Comparison of ENCODE assay signal across 11 cellular contexts in genomic region chr18:48941672-48942071, GRCh38. TPM values are rescaled to one million over a fixed set of nuclear protein-coding genes. Genes with fewer than 3 reads are reported as not detected.
DNase-seq lines count a peak whose midpoint lies in the region; ATAC-seq and TF ChIP-seq lines count a peak whose summit lies in the region.
"Had no signal": no experiment of that assay in that cellular context is flagged by ENCODE, and none has a peak within 500 bp of the region (broad histone marks: within the 10 kb centered on the region; RNA-seq: fewer than 3 reads in every experiment).

No MANE protein-coding gene starts in this region.

- DNase-seq in A673 (ENCODE audit: low spot score), result no peak
- DNase-seq in naive thymus-derived CD4-positive, alpha-beta T cell, result no peak
- no peak for DNase-seq in NCI-H69 (lab: John Stamatoyannopoulos, UW)
- no peak for DNase-seq in activated effector memory CD4-positive, alpha-beta T cell treated with Interleukin-2 at 50 U/mL for 16 hours
- no peak for DNase-seq in GM19238 (ENCODE audit: insufficient read length, low spot score)
- DNase-seq: activated naive CD4-positive, alpha-beta T cell treated with Interleukin-2 at 50 U/mL for 16 hours; RPMI8226; stimulated activated CD4-positive, alpha-beta T cell treated with anti-CD3 and anti-CD28 coated beads, Interleukin-4, amount 100 ng/mL, for 4 hours had no signal

- H3K4me1 Mint-ChIP-seq in naive thymus-derived CD4-positive, alpha-beta T cell, result peaks cover 58 to 100% (median 96%) of the 10 kb centered on the region in 7 donors

- H3K36me3 ChIP-seq in A673 (ENCODE audit: insufficient read depth, low read length, poor library complexity, severe bottlenecking) (no peaks in the 10 kb centered on the region), KMS-11 (ENCODE audit: insufficient read depth) (peaks cover 31% of the 10 kb centered on the region; the same call in 1 of the 2 replicates)
- H3K36me3 ChIP-seq in naive thymus-derived CD4-positive, alpha-beta T cell (ENCODE audit: control insufficient read depth in 2 of 3, insufficient read depth in 3 of 3, low read length in 3 of 3), result no peaks in the 10 kb centered on the region

- ATAC-seq in naive thymus-derived CD4-positive, alpha-beta T cell, result no peak
- ATAC-seq in HG02571 (IDR thresholded peaks at IDR 0.05; ENCODE audit: unreplicated experiment), result no peak

- POLR2A ChIA-PET in A673 (lab: Charles Lee; ENCODE audit: low non-redundant PET), result no interaction called here
- POLR2A ChIA-PET in naive thymus-derived CD4-positive, alpha-beta T cell (lab: Charles Lee), result interaction anchor here (0.9 to 3.0 kb wide), 6 partner anchors 8 to 109 kb away, joined by 3 to 41 read pairs (median 10); partner anchors contain the start of gene SMAD7

- peaks cover 90% of the 10 kb centered on the region for H4K20me1 ChIP-seq in KMS-11 (ENCODE audit: insufficient read depth)

- H3K79me2 ChIP-seq in KMS-11 (ENCODE audit: insufficient read depth, low read depth), result peaks cover 100% of the 10 kb centered on the region

- H3K27ac ChIP-seq in A673 (ENCODE audit: low read depth, low read length, poor library complexity, severe bottlenecking) (peak overlapping the region; percentile 79), KMS-11 (no peak overlapping the region), cingulate gyrus (ENCODE audit: low read depth, low read length) (peak overlapping the region; percentile 29)
- H3K27ac ChIP-seq in naive thymus-derived CD4-positive, alpha-beta T cell (ENCODE audit: low read depth, low read length), result peak overlapping the region; percentile 49

- H2AFZ ChIP-seq in KMS-11 (ENCODE audit: low read depth), result no peak overlapping the region

- peak overlapping the region; percentile 80 to 98 (median 93) for H3K27ac Mint-ChIP-seq in naive thymus-derived CD4-positive, alpha-beta T cell

- TF ChIP-seq CTCF in A673 (conservative IDR thresholded peaks at IDR 0.05; ENCODE audit: low read depth, low read length) (no peak), KMS-11 (conservative IDR thresholded peaks at IDR 0.05; ENCODE audit: low read depth, low read length) (no peak)

- peak overlapping the region; percentile 78 to 94 (median 86) for H3K4me3 Mint-ChIP-seq in naive thymus-derived CD4-positive, alpha-beta T cell

- intact Hi-C loops in A673 (cut with micrococcal nuclease; ENCODE audit: unreplicated experiment), result no loop called here
- intact Hi-C loops in naive thymus-derived CD4-positive, alpha-beta T cell (cut with micrococcal nuclease), result loop anchor here (1.0 to 10.0 kb wide), 10 partner anchors 8 to 1343 kb away; partner anchors contain the start of genes ACAA2 (in 2 of the 2), CXXC1 (in 1 of the 2) and MBD1 (in 1 of the 2)

- CTCF ChIA-PET in A673 (lab: Charles Lee), result no interaction called here
- CTCF ChIA-PET in naive thymus-derived CD4-positive, alpha-beta T cell (lab: Charles Lee), result interaction anchor here (0.7 to 1.0 kb wide), 2 partner anchors 11 to 33 kb away, joined by 3 to 4 read pairs; no protein-coding TSS in a partner anchor

- peaks cover 0 to 68% (median 5%) of the 10 kb centered on the region in 5 donors for H3K36me3 Mint-ChIP-seq in naive thymus-derived CD4-positive, alpha-beta T cell

- H3K4me3 ChIP-seq in A673 (ENCODE audit: low read depth, low read length, poor library complexity, severe bottlenecking) (no peak overlapping the region), KMS-11 (IDR thresholded peaks at IDR 0.05; ENCODE audit: insufficient read depth, low read depth, low read length) (no peak overlapping the region)
- H3K4me3 ChIP-seq in naive thymus-derived CD4-positive, alpha-beta T cell (ENCODE audit: low read length), result peak overlapping the region; percentile 36

- H3K9me3 Mint-ChIP-seq in naive thymus-derived CD4-positive, alpha-beta T cell, result no peaks in the 10 kb centered on the region

- H3K4me2 ChIP-seq in KMS-11, result peak overlapping the region; percentile 22; the same call in 1 of the 2 replicates

- no peaks in the 10 kb centered on the region for H3K27me3 Mint-ChIP-seq in naive thymus-derived CD4-positive, alpha-beta T cell

- no peaks in the 10 kb centered on the region for H3K27me3 ChIP-seq in A673 (replicated peaks; ENCODE audit: insufficient read depth, low read depth, low read length, poor library complexity)
- no peaks in the 10 kb centered on the region for H3K27me3 ChIP-seq in KMS-11 (ENCODE audit: insufficient read depth, low read depth)
- no peaks in the 10 kb centered on the region for H3K27me3 ChIP-seq in naive thymus-derived CD4-positive, alpha-beta T cell (ENCODE audit: control insufficient read depth in 2 of 2, insufficient read depth in 2 of 2, low read length in 2 of 2)

- BruUV-seq in A673 (replicated peaks; lab: Mats Ljungman, UMichigan), result no TSS peak

- no peak overlapping the region for H3K9ac ChIP-seq in KMS-11

- H3K9me3 ChIP-seq in A673 (ENCODE audit: low read depth, low read length, poor library complexity, severe bottlenecking), result no peaks in the 10 kb centered on the region
- H3K9me3 ChIP-seq in naive thymus-derived CD4-positive, alpha-beta T cell (ENCODE audit: control insufficient read depth in 2 of 3, low read length in 3 of 3), result no peaks in the 10 kb centered on the region

- H3K4me1 ChIP-seq in A673 (ENCODE audit: insufficient read depth, low read length, poor library complexity, severe bottlenecking) (peaks cover 78% of the 10 kb centered on the region), KMS-11 (ENCODE audit: low read depth, poor library complexity, severe bottlenecking) (peaks cover 97% of the 10 kb centered on the region)
- H3K4me1 ChIP-seq in naive thymus-derived CD4-positive, alpha-beta T cell (ENCODE audit: control insufficient read depth in 2 of 2, insufficient read depth in 2 of 2, low read length in 2 of 2), result peaks cover 70 to 92% of the 10 kb centered on the region in 2 donors

RNA-seq across cellular contexts. Expression of gene SMAD7, which starts 9.1 kb away (rescaled TPM):
- 11.4 and 12.0 TPM in 2 replicates for total RNA-seq in A673 (2021)
- total RNA-seq in naive thymus-derived CD4-positive, alpha-beta T cell, result 10 to 100 TPM; 21.2 to 79.4 (median 30.1) TPM
- polyA plus RNA-seq in naive thymus-derived CD4-positive, alpha-beta T cell, result 1 to 10 TPM; 5.3 to 6.5 TPM
